In genomic region chr7:50720295-50720694, GRCh38 we compare ENCODE assay signal across 17 cellular contexts.
DNase-seq lines count a peak whose midpoint lies in the region; ATAC-seq and TF ChIP-seq lines count a peak whose summit lies in the region.
"Had no signal": no experiment of that assay in that cellular context is flagged by ENCODE, and none has a peak within 500 bp of the region (broad histone marks: within the 10 kb centered on the region; RNA-seq: fewer than 3 reads in every experiment).

No MANE protein-coding gene starts in this region.

- no peak for TF ChIP-seq EP300 in SK-N-SH (IDR thresholded peaks at IDR 0.05; ENCODE audit: borderline replicate concordance in 1 of 2, low read depth in 1 of 2, low read length in 1 of 2)

- no peak overlapping the region for H3K4me3 Mint-ChIP-seq in osteocyte (ENCODE audit: unreplicated experiment)
- H3K4me3 Mint-ChIP-seq: B cell; CD4-positive, CD25-positive, alpha-beta regulatory T cell; CD8-positive, alpha-beta T cell; GM23338; H9; HFFc6 had no signal

- no peak for TF ChIP-seq RAD21 in SK-N-SH (IDR thresholded peaks at IDR 0.05; ENCODE audit: low read length)

- no peaks in the 10 kb centered on the region for H3K9me2 ChIP-seq in SK-N-SH

- no peak for ATAC-seq in SK-N-SH treated with all-trans-retinoic acid at 6 μM for 48 hours
- no peak for ATAC-seq in GM21390 (IDR thresholded peaks at IDR 0.05; ENCODE audit: unreplicated experiment)
- ATAC-seq: CD8-positive, alpha-beta T cell; GM23338; HCT116 had no signal

- no peaks in the 10 kb centered on the region for H3K9me3 ChIP-seq in SK-N-SH
- H3K9me3 ChIP-seq: Caco-2 had no signal

- POLR2A ChIA-PET in SK-N-SH (lab: Yijun Ruan, JAX), result no interaction called here

- peaks cover 0 to 3% of the 10 kb centered on the region in 2 experiments for H3K36me3 ChIP-seq in SK-N-SH (replicated peaks in 1 of 2; ENCODE audit: control insufficient read depth in 1 of 2, insufficient read depth in 2 of 2, low read length in 1 of 2)

- no peak overlapping the region for H3K4me3 ChIP-seq in SK-N-SH (ENCODE audit: low read depth in 2 of 2, low read length in 1 of 2)
- H3K4me3 ChIP-seq: BLaER1, GM23338 had no signal

- H3K36me3 Mint-ChIP-seq in osteocyte (ENCODE audit: unreplicated experiment), result peaks cover 5% of the 10 kb centered on the region
- H3K36me3 Mint-ChIP-seq: CD4-positive, CD25-positive, alpha-beta regulatory T cell; CD8-positive, alpha-beta T cell had no signal

- peak overlapping the region; percentile 57 for H3K27ac Mint-ChIP-seq in osteocyte (ENCODE audit: unreplicated experiment)
- H3K27ac Mint-ChIP-seq: B cell; CD4-positive, CD25-positive, alpha-beta regulatory T cell; CD8-positive, alpha-beta T cell; GM23338; HFFc6 had no signal

- no peak for DNase-seq in SK-N-SH
- no peak for DNase-seq in osteocyte (ENCODE audit: extremely low spot score, unreplicated experiment)
- peak; percentile 36 for DNase-seq in ureter (ENCODE audit: low spot score)
- DNase-seq in NCI-H128 (lab: John Stamatoyannopoulos, UW; ENCODE audit: unreplicated experiment), result no peak
- DNase-seq: Caco-2; CD4-positive, CD25-positive, alpha-beta regulatory T cell; CD8-positive, alpha-beta T cell; DND-41; H9; HFFc6 had no signal

- H3K9me3 Mint-ChIP-seq in osteocyte (ENCODE audit: unreplicated experiment), result no peaks in the 10 kb centered on the region
- H3K9me3 Mint-ChIP-seq: CD4-positive, CD25-positive, alpha-beta regulatory T cell; CD8-positive, alpha-beta T cell; GM23338; H9; HFFc6 had no signal

- no peak overlapping the region for H2AFZ ChIP-seq in SK-N-SH (ENCODE audit: low read depth)
- H2AFZ ChIP-seq: GM23338 had no signal

- no peaks in the 10 kb centered on the region for H3K27me3 ChIP-seq in SK-N-SH (ENCODE audit: insufficient read depth)
- H3K27me3 ChIP-seq: BLaER1 had no signal

- H3K4me1 Mint-ChIP-seq in osteocyte (ENCODE audit: unreplicated experiment), result peaks cover 40% of the 10 kb centered on the region
- H3K4me1 Mint-ChIP-seq: B cell had no signal

- no peaks in the 10 kb centered on the region for H3K27me3 Mint-ChIP-seq in osteocyte (ENCODE audit: unreplicated experiment)

- H3K9ac ChIP-seq in SK-N-SH, result no peak overlapping the region
- H3K9ac ChIP-seq: BLaER1 had no signal

- H3K27ac ChIP-seq in SK-N-SH (ENCODE audit: low read depth in 2 of 2, low read length in 1 of 2), result peak overlapping the region in 1 of 2 experiments; percentile 70; a peak in 1 of 4 replicates
- H3K27ac ChIP-seq: 22Rv1, BLaER1 had no signal

- WGBS in SK-N-SH (ENCODE audit: low lambda C conversion rate), result 63% methylated on average over 7 of the region's 7 CpGs

- CTCF ChIA-PET in SK-N-SH (lab: Yijun Ruan, JAX), result interaction anchor here (0.7 to 1.1 kb wide), 2 partner anchors 9 to 330 kb away, joined by 3 read pairs; no protein-coding TSS in a partner anchor

- peaks cover 93% of the 10 kb centered on the region for H4K20me1 ChIP-seq in SK-N-SH (ENCODE audit: insufficient read depth)

- H3K4me1 ChIP-seq in SK-N-SH (ENCODE audit: control insufficient read depth in 1 of 2, insufficient read depth in 2 of 2, low read depth in 1 of 2, low read length in 1 of 2), result peaks cover 0 to 21% of the 10 kb centered on the region in 2 experiments; a peak in 3 of 4 replicates

- TF ChIP-seq CTCF in SK-N-SH (IDR thresholded peaks at IDR 0.05) (no peak), osteocyte (IDR thresholded peaks at IDR 0.05) (no peak)

- H3K4me2 ChIP-seq in SK-N-SH, result peak overlapping the region; percentile 87; the same call in 1 of the 2 replicates
- H3K4me2 ChIP-seq: BLaER1, GM23338 had no signal

- H3K79me2 ChIP-seq in SK-N-SH (ENCODE audit: insufficient read depth), result peaks cover 94% of the 10 kb centered on the region

- peaks cover 22% of the 10 kb centered on the region for H3F3A ChIP-seq in SK-N-SH (replicated peaks; ENCODE audit: insufficient read depth)

TF ChIP-seq in SK-N-SH, 30 proteins besides CTCF, POLR2A, EP300 and RAD21:
- no peak for TF ChIP-seq MXI1 (IDR thresholded peaks at IDR 0.05; ENCODE audit: low read depth, low read length)
- no peak for TF ChIP-seq CHD2 (IDR thresholded peaks at IDR 0.05; ENCODE audit: low read length, partially characterized antibody)
- TF ChIP-seq FOXM1 (IDR thresholded peaks at IDR 0.05; ENCODE audit: low read depth), result no peak
- no peak for TF ChIP-seq TEAD4 (IDR thresholded peaks at IDR 0.05; ENCODE audit: borderline replicate concordance, insufficient read depth)
- no peak for TF ChIP-seq SIN3A (IDR thresholded peaks at IDR 0.05; ENCODE audit: borderline replicate concordance, low read depth, low read length)
- TF ChIP-seq MEF2A (IDR thresholded peaks at IDR 0.05; ENCODE audit: borderline replicate concordance, low read depth), result no peak
- TF ChIP-seq YY1 (IDR thresholded peaks at IDR 0.05; ENCODE audit: low read depth), result no peak
- TF ChIP-seq JUND (IDR thresholded peaks at IDR 0.05), result no peak
- no peak for TF ChIP-seq RFX5 (IDR thresholded peaks at IDR 0.05; ENCODE audit: low read length)
- no peak for TF ChIP-seq GATA2 (CRISPR knock-in tag; IDR thresholded peaks at IDR 0.05)
- TF ChIP-seq NRF1 (IDR thresholded peaks at IDR 0.05; ENCODE audit: low read depth, low read length), result no peak
- no peak for TF ChIP-seq NFIC (IDR thresholded peaks at IDR 0.05; ENCODE audit: borderline replicate concordance)
- TF ChIP-seq ELF1 (IDR thresholded peaks at IDR 0.05), result no peak
- TF ChIP-seq POLR2AphosphoS5 (IDR thresholded peaks at IDR 0.05; ENCODE audit: low read depth, low read length), result no peak

TF ChIP-seq in SK-N-SH treated with all-trans-retinoic acid at 6 μM for 48 hours, 23 proteins besides CTCF, POLR2A, EP300 and RAD21:
- TF ChIP-seq CSDC2 (CRISPR knock-in tag; IDR thresholded peaks at IDR 0.05), result no peak
- TF ChIP-seq RARB (CRISPR knock-in tag; IDR thresholded peaks at IDR 0.05), result no peak
- no peak for TF ChIP-seq BACH2 (CRISPR knock-in tag; IDR thresholded peaks at IDR 0.05; ENCODE audit: borderline replicate concordance)
- TF ChIP-seq ZNF8 (CRISPR knock-in tag; IDR thresholded peaks at IDR 0.05), result no peak
- TF ChIP-seq, protein P1, sequence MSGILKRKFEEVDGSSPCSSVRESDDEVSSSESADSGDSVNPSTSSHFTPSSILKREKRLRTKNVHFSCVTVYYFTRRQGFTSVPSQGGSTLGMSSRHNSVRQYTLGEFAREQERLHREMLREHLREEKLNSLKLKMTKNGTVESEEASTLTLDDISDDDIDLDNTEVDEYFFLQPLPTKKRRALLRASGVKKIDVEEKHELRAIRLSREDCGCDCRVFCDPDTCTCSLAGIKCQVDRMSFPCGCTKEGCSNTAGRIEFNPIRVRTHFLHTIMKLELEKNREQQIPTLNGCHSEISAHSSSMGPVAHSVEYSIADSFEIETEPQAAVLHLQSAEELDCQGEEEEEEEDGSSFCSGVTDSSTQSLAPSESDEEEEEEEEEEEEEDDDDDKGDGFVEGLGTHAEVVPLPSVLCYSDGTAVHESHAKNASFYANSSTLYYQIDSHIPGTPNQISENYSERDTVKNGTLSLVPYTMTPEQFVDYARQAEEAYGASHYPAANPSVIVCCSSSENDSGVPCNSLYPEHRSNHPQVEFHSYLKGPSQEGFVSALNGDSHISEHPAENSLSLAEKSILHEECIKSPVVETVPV (CRISPR knock-in tag; IDR thresholded peaks at IDR 0.05), result no peak
- no peak for TF ChIP-seq ARNTL (CRISPR knock-in tag; IDR thresholded peaks at IDR 0.05; ENCODE audit: borderline replicate concordance, low read depth)
- no peak for TF ChIP-seq TCF4 (CRISPR knock-in tag; IDR thresholded peaks at IDR 0.05; ENCODE audit: borderline replicate concordance)
